In the genomic region with DNA sequence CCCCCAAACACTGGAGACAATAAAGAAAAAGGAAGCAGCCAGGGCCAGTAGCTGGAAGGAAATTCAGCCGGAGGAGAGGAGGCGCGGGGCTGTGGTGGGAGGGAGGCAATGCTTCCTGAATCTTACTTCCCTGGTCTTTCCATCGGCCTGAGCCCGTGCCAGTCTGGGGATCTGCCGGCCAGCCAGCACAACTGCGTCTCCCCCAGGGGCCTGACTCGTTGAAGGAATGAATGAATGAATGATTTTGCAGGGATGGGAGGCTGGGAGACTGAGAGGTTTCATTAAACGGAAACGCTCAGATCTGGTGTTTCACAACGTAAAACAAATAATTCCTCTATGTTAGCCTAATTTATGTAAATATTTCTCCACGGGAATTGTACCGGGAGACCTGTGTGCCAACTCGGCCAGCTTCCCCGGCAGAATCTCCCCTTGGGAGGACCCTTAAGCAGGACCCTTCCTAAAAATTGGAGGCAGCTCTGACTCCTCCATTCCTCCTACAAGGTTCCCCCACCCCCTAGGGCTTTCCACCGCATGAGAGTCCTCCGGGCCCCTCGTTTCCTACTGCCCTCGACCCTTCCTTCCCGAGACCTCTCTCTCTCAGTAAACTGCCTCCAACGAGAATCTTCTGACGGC, we compare ENCODE assay signal across 8 cellular contexts. TPM values are rescaled to one million over a fixed set of nuclear protein-coding genes. Genes with fewer than 3 reads are reported as not detected.
A peak's percentile ranks its signal among the peaks of the same experiment; 100 is the strongest.
DNase-seq lines count a peak whose midpoint lies in the region; ATAC-seq and TF ChIP-seq lines count a peak whose summit lies in the region.

No MANE protein-coding gene starts in this region.

- H3K27me3 Mint-ChIP-seq in activated naive CD4-positive, alpha-beta T cell treated with anti-CD3 and anti-CD28 coated beads, Interleukin-2, amount 10 ng/mL, durations not matched to agents 7 days and 5 days = peaks cover 97% of the 10 kb centered on the region

- DNase-seq in activated naive CD4-positive, alpha-beta T cell treated with anti-CD3 and anti-CD28 coated beads, Interleukin-2, amount 10 ng/mL, durations not matched to agents 7 days and 5 days = no peak
- DNase-seq in activated naive CD4-positive, alpha-beta T cell treated with anti-CD3 and anti-CD28 coated beads, Interleukin-2, amount 50 U/mL, for 72 hours (ENCODE audit: low spot score in 2 of 2) = no peak
- no peak for DNase-seq in brain microvascular endothelial cell
- DNase-seq in medulla oblongata (ENCODE audit: extremely low spot score) = peak; percentile 53
- DNase-seq in GM10266 (ENCODE audit: extremely low spot score) = no peak

- H3K4me3 ChIP-seq in brain microvascular endothelial cell (ENCODE audit: low read depth, low read length) (peak overlapping the region; percentile 60), urinary bladder (ENCODE audit: low read depth, low read length) (peak overlapping the region; percentile 79)

- no peaks in the 10 kb centered on the region for H3K36me3 ChIP-seq in brain microvascular endothelial cell (replicated peaks)
- H3K36me3 ChIP-seq in urinary bladder (ENCODE audit: insufficient read depth) = no peaks in the 10 kb centered on the region

- no peaks in the 10 kb centered on the region for H3K9me3 Mint-ChIP-seq in activated naive CD4-positive, alpha-beta T cell treated with anti-CD3 and anti-CD28 coated beads, Interleukin-2, amount 10 ng/mL, durations not matched to agents 7 days and 5 days
- no peaks in the 10 kb centered on the region for H3K9me3 Mint-ChIP-seq in activated naive CD4-positive, alpha-beta T cell treated with anti-CD3 and anti-CD28 coated beads, Interleukin-2, amount 50 U/mL, for 72 hours

- no peaks in the 10 kb centered on the region for H3K4me1 ChIP-seq in urinary bladder (ENCODE audit: insufficient read depth)

- H3K27ac Mint-ChIP-seq in activated naive CD4-positive, alpha-beta T cell treated with anti-CD3 and anti-CD28 coated beads, Interleukin-2, amount 10 ng/mL, durations not matched to agents 7 days and 5 days = no peak overlapping the region
- no peak overlapping the region for H3K27ac Mint-ChIP-seq in activated naive CD4-positive, alpha-beta T cell treated with anti-CD3 and anti-CD28 coated beads, Interleukin-2, amount 50 U/mL, for 72 hours

- in situ Hi-C loops in brain microvascular endothelial cell (cut with HindIII; ENCODE audit: low pct_ligation_motif_present, low sequenced_read_pairs) = no loop called here

- H3K27me3 ChIP-seq in brain microvascular endothelial cell (replicated peaks) = no peaks in the 10 kb centered on the region

- H3K27ac ChIP-seq in brain microvascular endothelial cell (no peak overlapping the region), urinary bladder (ENCODE audit: low read depth) (no peak overlapping the region)

- H3K4me3 Mint-ChIP-seq in activated naive CD4-positive, alpha-beta T cell treated with anti-CD3 and anti-CD28 coated beads, Interleukin-2, amount 10 ng/mL, durations not matched to agents 7 days and 5 days = peak overlapping the region; percentile 68

- peaks cover 18% of the 10 kb centered on the region for H3K4me1 Mint-ChIP-seq in activated naive CD4-positive, alpha-beta T cell treated with anti-CD3 and anti-CD28 coated beads, Interleukin-2, amount 10 ng/mL, durations not matched to agents 7 days and 5 days

- no peaks in the 10 kb centered on the region for H3K36me3 Mint-ChIP-seq in activated naive CD4-positive, alpha-beta T cell treated with anti-CD3 and anti-CD28 coated beads, Interleukin-2, amount 10 ng/mL, durations not matched to agents 7 days and 5 days
- no peaks in the 10 kb centered on the region for H3K36me3 Mint-ChIP-seq in activated naive CD4-positive, alpha-beta T cell treated with anti-CD3 and anti-CD28 coated beads, Interleukin-2, amount 50 U/mL, for 72 hours

- no peak for ATAC-seq in activated naive CD4-positive, alpha-beta T cell treated with anti-CD3 and anti-CD28 coated beads, Interleukin-2, amount 50 U/mL, for 72 hours
- ATAC-seq in GM18858 (IDR thresholded peaks at IDR 0.05; ENCODE audit: unreplicated experiment) (no peak), HG02763 (IDR thresholded peaks at IDR 0.05; ENCODE audit: unreplicated experiment) (no peak)

- WGBS in urinary bladder = 27% methylated on average over 22 of the region's 22 CpGs

- CTCF ChIA-PET in activated naive CD4-positive, alpha-beta T cell treated with anti-CD3 and anti-CD28 coated beads, Interleukin-2, amount 10 ng/mL, durations not matched to agents 7 days and 5 days (lab: Charles Lee) = no interaction called here

- TF ChIP-seq CTCF in brain microvascular endothelial cell (IDR thresholded peaks at IDR 0.05; ENCODE audit: low read depth, low read length, missing control alignments) (no peak), GM10266 (IDR thresholded peaks at IDR 0.05; ENCODE audit: control insufficient read depth, insufficient read depth, low read depth, missing control alignments) (no peak)

RNA-seq across cellular contexts. Expression of gene BAIAP2, which starts 1.3 kb away (rescaled TPM):
- 10 to 100 TPM in 1 of 2 donors, 1 to 10 TPM in 1; 6.2 to 13.2 TPM for total RNA-seq in activated naive CD4-positive, alpha-beta T cell treated with anti-CD3 and anti-CD28 coated beads, Interleukin-2, amount 50 U/mL, for 72 hours
- total RNA-seq in urinary bladder = 11.8 TPM
- polyA plus RNA-seq in urinary bladder = 41.5 TPM

RNA-seq across cellular contexts. Expression of gene CHMP6, which starts 42.0 kb away (rescaled TPM):
- 10 to 100 TPM in 1 of 2 donors, 1 to 10 TPM in 1; 9.7 to 18.5 TPM for total RNA-seq in activated naive CD4-positive, alpha-beta T cell treated with anti-CD3 and anti-CD28 coated beads, Interleukin-2, amount 50 U/mL, for 72 hours
- 13.1 TPM for total RNA-seq in urinary bladder
- polyA plus RNA-seq in urinary bladder = 36.2 TPM
